ENCODE assay signal across 24 cellular contexts in genomic region chr17:11901901-11902300, GRCh38.
A peak's percentile ranks its signal among the peaks of the same experiment; 100 is the strongest.
DNase-seq lines count a peak whose midpoint lies in the region; ATAC-seq and TF ChIP-seq lines count a peak whose summit lies in the region.
"Had no signal": no experiment of that assay in that cellular context is flagged by ENCODE, and none has a peak within 500 bp of the region (broad histone marks: within the 10 kb centered on the region; RNA-seq: fewer than 3 reads in every experiment).

No MANE protein-coding gene starts in this region.

- TF ChIP-seq CTCF in type B pancreatic cell (conservative IDR thresholded peaks at IDR 0.05): no peak
- no peak for TF ChIP-seq CTCF in left lung (IDR thresholded peaks at IDR 0.05)

- no peak overlapping the region for H3K4me3 Mint-ChIP-seq in type B pancreatic cell
- H3K4me3 Mint-ChIP-seq: CD14-positive monocyte; CD4-positive, alpha-beta memory T cell; CD4-positive, CD25-positive, alpha-beta regulatory T cell; CD8-positive, alpha-beta memory T cell had no signal

- H3K9me3 ChIP-seq in left lung: peaks cover 0 to 2% of the 10 kb centered on the region in 2 donors
- H3K9me3 ChIP-seq: BE2C, BLaER1 had no signal

- no peak overlapping the region for H3K27ac Mint-ChIP-seq in type B pancreatic cell
- H3K27ac Mint-ChIP-seq: CD14-positive monocyte; CD4-positive, alpha-beta memory T cell; CD4-positive, CD25-positive, alpha-beta regulatory T cell; CD8-positive, alpha-beta memory T cell had no signal

- H3K4me3 ChIP-seq in left lung: no peak overlapping the region
- H3K4me3 ChIP-seq: BLaER1 had no signal

- H3K27me3 ChIP-seq in left lung: no peaks in the 10 kb centered on the region
- H3K27me3 ChIP-seq: BE2C, BLaER1 had no signal

- no peaks in the 10 kb centered on the region for H3K27me3 Mint-ChIP-seq in type B pancreatic cell
- H3K27me3 Mint-ChIP-seq: CD4-positive, CD25-positive, alpha-beta regulatory T cell had no signal

- H3K27ac ChIP-seq in left lung: no peak overlapping the region
- H3K27ac ChIP-seq: BLaER1 had no signal

- H3K4me1 Mint-ChIP-seq in type B pancreatic cell (ENCODE audit: unreplicated experiment): peaks cover 5% of the 10 kb centered on the region
- H3K4me1 Mint-ChIP-seq: CD14-positive monocyte; CD4-positive, alpha-beta memory T cell; CD4-positive, CD25-positive, alpha-beta regulatory T cell; CD8-positive, alpha-beta memory T cell had no signal

- DNase-seq in Daoy (ENCODE audit: low read depth): peak; percentile 28
- DNase-seq in HCEC 1CT: peak; percentile 5
- DNase-seq in dermis blood vessel endothelial cell: peak; percentile 64
- DNase-seq in glomerular endothelial cell (ENCODE audit: extremely low read depth, low read depth, low spot score): peak; percentile 42
- no peak for DNase-seq in type B pancreatic cell (ENCODE audit: extremely low spot score, unreplicated experiment)
- DNase-seq in left lung: no peak
- DNase-seq in erythroblast (lab: John Stamatoyannopoulos, UW): no peak
- DNase-seq: 8988T; ACHN; BE2C; C1 segment of cervical spinal cord; CD4-positive, alpha-beta memory T cell; CD4-positive, CD25-positive, alpha-beta regulatory T cell; CD8-positive, alpha-beta memory T cell; COR-L47; DMS 273 treated with DMSO at 0.1 percent for 48 hours; DMS153; DMS53; DMS79; DND-41; GF-D8 had no signal

- TF ChIP-seq POLR2A in erythroblast (IDR thresholded peaks at IDR 0.05; ENCODE audit: low read length): no peak

- ATAC-seq in left lung (no peak), HG02870 (IDR thresholded peaks at IDR 0.05; ENCODE audit: unreplicated experiment) (no peak)

- no peaks in the 10 kb centered on the region for H3K4me1 ChIP-seq in left lung
- H3K4me1 ChIP-seq: BE2C, BLaER1 had no signal

- H3K36me3 Mint-ChIP-seq in type B pancreatic cell: no peaks in the 10 kb centered on the region
- H3K36me3 Mint-ChIP-seq: CD14-positive monocyte; CD4-positive, alpha-beta memory T cell; CD4-positive, CD25-positive, alpha-beta regulatory T cell; CD8-positive, alpha-beta memory T cell had no signal

- peaks cover 5% of the 10 kb centered on the region for H3K9me3 Mint-ChIP-seq in type B pancreatic cell

- H3K36me3 ChIP-seq in left lung: no peaks in the 10 kb centered on the region
- H3K36me3 ChIP-seq: BE2C, BLaER1 had no signal

- intact Hi-C loops in left lung (cut with DNase I): no loop called here

Comparison
In these comparisons a context has a peak if more than half of its experiments do, and no peak if none do; other contexts are left out.
1. DNase-seq: peak in Daoy (single experiment), HCEC 1CT (single experiment), dermis blood vessel endothelial cell (single experiment) and glomerular endothelial cell (single experiment); none in type B pancreatic cell (single experiment), left lung (0 of 2) and erythroblast (0 of 2).